In the genomic region with DNA sequence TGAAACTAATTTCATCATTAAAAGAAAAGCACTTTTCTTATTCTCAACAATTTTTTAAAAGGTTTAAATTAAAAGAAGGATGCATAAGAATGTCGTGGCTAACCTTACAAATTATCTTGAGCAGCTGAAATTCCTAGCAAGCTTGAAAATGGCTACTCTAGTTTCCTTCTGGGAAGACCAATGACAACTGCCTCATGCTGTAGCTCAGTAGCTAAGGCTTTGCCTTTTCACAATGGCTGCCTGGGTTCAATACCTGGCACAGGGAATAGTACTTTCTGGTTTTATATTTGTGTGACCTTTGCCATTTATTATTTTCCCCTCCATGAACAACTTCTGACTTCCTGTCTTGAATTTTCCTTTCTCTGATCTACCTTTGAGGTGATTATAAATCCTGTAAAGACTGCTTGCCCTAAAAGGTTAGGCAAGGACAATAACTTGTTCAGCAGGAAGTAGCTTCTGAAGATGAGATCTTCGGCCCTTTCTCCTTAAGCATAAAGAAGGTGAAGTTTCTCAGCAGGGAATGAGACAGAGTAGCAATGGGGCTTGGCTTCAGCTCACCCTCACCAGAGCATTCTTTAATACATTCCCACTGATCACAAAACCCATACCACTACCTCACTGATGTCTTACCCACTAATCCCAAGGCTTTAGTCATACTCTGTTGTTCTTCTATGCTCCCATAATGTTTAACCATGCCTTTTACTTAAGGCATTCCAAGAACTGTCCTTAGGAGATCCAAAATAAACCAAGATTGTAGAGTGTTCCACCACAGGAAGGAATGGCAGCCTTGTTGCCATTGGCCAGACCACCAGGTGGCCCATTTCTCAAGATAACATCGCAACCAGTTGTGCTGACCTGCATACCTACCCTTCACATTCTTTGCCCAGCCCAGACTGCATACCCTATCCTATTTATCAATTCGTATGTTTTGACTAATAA, we compare ENCODE assay signal across 25 cellular contexts.
DNase-seq lines count a peak whose midpoint lies in the region; ATAC-seq, FAIRE-seq and TF ChIP-seq lines count a peak whose summit lies in the region.
"Had no signal": no experiment of that assay in that cellular context is flagged by ENCODE, and none has a peak within 500 bp of the region (broad histone marks: within the 10 kb centered on the region; RNA-seq: fewer than 3 reads in every experiment).

No MANE protein-coding gene starts in this region.

- no peaks in the 10 kb centered on the region for H3K27me3 Mint-ChIP-seq in MCF 10A (ENCODE audit: insufficient read depth, unreplicated experiment)
- no peaks in the 10 kb centered on the region for H3K27me3 Mint-ChIP-seq in natural killer cell treated with Interleukin-12 subunit alpha and Interleukin-12 subunit beta and Interleukin-15 and Interleukin-18, amount 100 ng/mL, for 72 hours
- H3K27me3 Mint-ChIP-seq: stimulated activated naive CD8-positive, alpha-beta T cell treated with anti-CD3 and anti-CD28 coated beads, Interleukin-15, amount 100 ng/mL, for 72 hours had no signal

- no peak overlapping the region for H3K9ac ChIP-seq in H1 (replicated peaks in 1 of 4; ENCODE audit: extremely low read depth in 1 of 4, low read depth in 3 of 4, low read length in 3 of 4)
- H3K9ac ChIP-seq: SK-N-SH had no signal

- no peak overlapping the region for H4K8ac ChIP-seq in H1 (ENCODE audit: extremely low read depth, insufficient read depth, low read length)

- no peak overlapping the region for H3K4me3 ChIP-seq in breast epithelium
- no peak overlapping the region for H3K4me3 ChIP-seq in H1 (ENCODE audit: extremely low read depth in 1 of 4, insufficient read depth in 2 of 4, low read depth in 3 of 4, low read length in 4 of 4)
- no peak overlapping the region for H3K4me3 ChIP-seq in mucosa of descending colon
- H3K4me3 ChIP-seq in MG63: no peak overlapping the region
- H3K4me3 ChIP-seq: left ventricle myocardium inferior, upper lobe of left lung had no signal

- TF ChIP-seq RAD21 in H1 (IDR thresholded peaks at IDR 0.05 in 1 of 2, conservative IDR thresholded peaks at IDR 0.05 in 1 of 2; ENCODE audit: low read depth in 2 of 2, low read length in 2 of 2): no peak

- no peak for DNase-seq in MCF 10A (ENCODE audit: unreplicated experiment)
- no peak for DNase-seq in breast epithelium (ENCODE audit: low spot score in 2 of 2)
- no peak for DNase-seq in H1 (ENCODE audit: low read depth in 1 of 2, low spot score in 2 of 2)
- DNase-seq in mucosa of descending colon: no peak
- no peak for DNase-seq in GOT3 (lab: John Stamatoyannopoulos, UW)
- DNase-seq in natural killer cell treated with Interleukin-12 subunit alpha and Interleukin-12 subunit beta and Interleukin-15 and Interleukin-18, amount 100 ng/mL, for 72 hours (ENCODE audit: low spot score): no peak
- no peak for DNase-seq in MG63
- DNase-seq in stimulated activated CD4-positive, alpha-beta T cell treated with anti-CD3 and anti-CD28 coated beads, Interleukin-4, amount 100 ng/mL, for 24 hours: no peak
- DNase-seq: activated CD8-positive, alpha-beta memory T cell treated with anti-CD3 and anti-CD28 coated beads for 24 hours; C1 segment of cervical spinal cord; GDM1; left ventricle myocardium inferior; NCI-H187 treated with DMSO at 0.1 percent for 48 hours; NCI-H345; SK-N-SH; stimulated activated CD4-positive, alpha-beta T cell treated with anti-CD3 and anti-CD28 coated beads, Interleukin-2, amount 100 ng/mL, for 24 hours; stimulated activated naive CD8-positive, alpha-beta T cell treated with anti-CD3 and anti-CD28 coated beads, Interleukin-15, amount 100 ng/mL, for 72 hours; T-helper 9 cell; upper lobe of left lung had no signal

- no peak overlapping the region for H3K18ac ChIP-seq in H1 (ENCODE audit: extremely low read depth, low read length)

- no peak overlapping the region for H2AK5ac ChIP-seq in H1 (ENCODE audit: low read depth, low read length)

- no peak overlapping the region for H3K4ac ChIP-seq in H1 (replicated peaks; ENCODE audit: insufficient read length, low read depth, low read length)

- TF ChIP-seq POLR2A in breast epithelium (IDR thresholded peaks at IDR 0.05) (no peak), H1 (IDR thresholded peaks at IDR 0.05; ENCODE audit: control extremely low read depth in 1 of 2, low read depth in 2 of 2, low read length in 2 of 2) (no peak)

- no peaks in the 10 kb centered on the region for H3K79me1 ChIP-seq in H1 (ENCODE audit: low read depth, low read length)

- no peak overlapping the region for H2BK120ac ChIP-seq in H1 (replicated peaks; ENCODE audit: low read depth, low read length)

- H3K36me3 ChIP-seq in breast epithelium (no peaks in the 10 kb centered on the region), H1 (ENCODE audit: control insufficient read depth in 2 of 4, insufficient read depth in 4 of 4, low read length in 3 of 4) (no peaks in the 10 kb centered on the region), mucosa of descending colon (ENCODE audit: low read depth) (no peaks in the 10 kb centered on the region), MG63 (no peaks in the 10 kb centered on the region)
- H3K36me3 ChIP-seq: left ventricle myocardium inferior, upper lobe of left lung had no signal

- no peaks in the 10 kb centered on the region; the same call in 1 of the 2 replicates for H3K23me2 ChIP-seq in H1 (ENCODE audit: low read depth, low read length)

- H4K91ac ChIP-seq in H1 (replicated peaks; ENCODE audit: insufficient read length, low read length): no peak overlapping the region

- no peaks in the 10 kb centered on the region for H3K27me3 ChIP-seq in breast epithelium
- no peaks in the 10 kb centered on the region for H3K27me3 ChIP-seq in H1 (replicated peaks in 1 of 4; ENCODE audit: control insufficient read depth in 3 of 4, extremely low read depth in 1 of 4, insufficient read depth in 3 of 4, low read length in 3 of 4)
- H3K27me3 ChIP-seq in MG63: no peaks in the 10 kb centered on the region
- H3K27me3 ChIP-seq: upper lobe of left lung had no signal

- peaks cover 39% of the 10 kb centered on the region for H3K4me1 Mint-ChIP-seq in MCF 10A (ENCODE audit: insufficient read depth, unreplicated experiment)
- no peaks in the 10 kb centered on the region for H3K4me1 Mint-ChIP-seq in natural killer cell treated with Interleukin-12 subunit alpha and Interleukin-12 subunit beta and Interleukin-15 and Interleukin-18, amount 100 ng/mL, for 72 hours (ENCODE audit: low read depth in 2 of 2)
- H3K4me1 Mint-ChIP-seq: stimulated activated naive CD8-positive, alpha-beta T cell treated with anti-CD3 and anti-CD28 coated beads, Interleukin-15, amount 100 ng/mL, for 72 hours had no signal

- FAIRE-seq in H1 (lab: Jason Lieb, UNC): no peak
- FAIRE-seq: bronchial epithelial cell had no signal

- BruUV-seq in MCF 10A (replicated peaks; lab: Mats Ljungman, UMichigan): no TSS peak

- H3K79me2 ChIP-seq in H1 (ENCODE audit: control insufficient read depth in 1 of 2, insufficient read depth in 2 of 2, low read length in 2 of 2): no peaks in the 10 kb centered on the region

- H3K36me3 Mint-ChIP-seq in MCF 10A (ENCODE audit: insufficient read depth, unreplicated experiment): no peaks in the 10 kb centered on the region
- H3K36me3 Mint-ChIP-seq in natural killer cell treated with Interleukin-12 subunit alpha and Interleukin-12 subunit beta and Interleukin-15 and Interleukin-18, amount 100 ng/mL, for 72 hours: peaks cover 6% of the 10 kb centered on the region
- H3K36me3 Mint-ChIP-seq: activated naive CD4-positive, alpha-beta T cell treated with anti-CD3 and anti-CD28 coated beads, Interleukin-2, amount 50 U/mL, for 72 hours had no signal

- peak; percentile 49 for ATAC-seq in mucosa of descending colon
- ATAC-seq in natural killer cell treated with Interleukin-12 subunit alpha and Interleukin-12 subunit beta and Interleukin-15 and Interleukin-18, amount 100 ng/mL, for 72 hours: no peak
- ATAC-seq: activated CD4-positive, CD25-positive, alpha-beta regulatory T cell treated with anti-CD3 and anti-CD28 coated beads, Interleukin-2, amount 50 U/mL, for 24 hours; activated naive CD4-positive, alpha-beta T cell treated with anti-CD3 and anti-CD28 coated beads, Interleukin-2, amount 50 U/mL, for 72 hours; Panc1; sciatic nerve; stimulated activated naive CD8-positive, alpha-beta T cell treated with anti-CD3 and anti-CD28 coated beads, Interleukin-15, amount 100 ng/mL, for 72 hours had no signal

- H2BK5ac ChIP-seq in H1 (ENCODE audit: low read depth, low read length): no peak overlapping the region

- no peaks in the 10 kb centered on the region for H3K9me3 ChIP-seq in breast epithelium
- no peaks in the 10 kb centered on the region for H3K9me3 ChIP-seq in H1 (ENCODE audit: insufficient read depth in 2 of 2, low read depth in 1 of 2, low read length in 1 of 2)
- no peaks in the 10 kb centered on the region for H3K9me3 ChIP-seq in mucosa of descending colon
- H3K9me3 ChIP-seq in MG63: no peaks in the 10 kb centered on the region
- H3K9me3 ChIP-seq: left ventricle myocardium inferior, SK-N-SH, upper lobe of left lung had no signal

- H4K20me1 ChIP-seq in H1 (replicated peaks in 1 of 2; ENCODE audit: control insufficient read depth in 1 of 2, insufficient read depth in 2 of 2, low read length in 2 of 2): no peaks in the 10 kb centered on the region

- H3K27ac Mint-ChIP-seq in MCF 10A (ENCODE audit: low read depth, unreplicated experiment): peak overlapping the region; percentile 65
- H3K27ac Mint-ChIP-seq in natural killer cell treated with Interleukin-12 subunit alpha and Interleukin-12 subunit beta and Interleukin-15 and Interleukin-18, amount 100 ng/mL, for 72 hours: no peak overlapping the region
- H3K27ac Mint-ChIP-seq: activated naive CD4-positive, alpha-beta T cell treated with anti-CD3 and anti-CD28 coated beads, Interleukin-2, amount 50 U/mL, for 72 hours had no signal

- no peak overlapping the region for H4K5ac ChIP-seq in H1 (ENCODE audit: insufficient read length, low read depth, low read length)

- H2AFZ ChIP-seq in H1 (ENCODE audit: low read length): no peak overlapping the region

- peaks cover 7% of the 10 kb centered on the region for H3K9me3 Mint-ChIP-seq in MCF 10A (ENCODE audit: unreplicated experiment)
- H3K9me3 Mint-ChIP-seq in natural killer cell treated with Interleukin-12 subunit alpha and Interleukin-12 subunit beta and Interleukin-15 and Interleukin-18, amount 100 ng/mL, for 72 hours: no peaks in the 10 kb centered on the region
- H3K9me3 Mint-ChIP-seq: activated naive CD4-positive, alpha-beta T cell treated with anti-CD3 and anti-CD28 coated beads, Interleukin-2, amount 50 U/mL, for 72 hours had no signal

- no peak overlapping the region for H2BK20ac ChIP-seq in H1 (ENCODE audit: low read length)

- intact Hi-C loops in MCF 10A (cut with micrococcal nuclease): no loop called here
- intact Hi-C loops in breast epithelium (cut with DNase I; ENCODE audit: low total_unique reads): no loop called here
- intact Hi-C loops in mucosa of descending colon (cut with DNase I, micrococcal nuclease): no loop called here

- no peak overlapping the region for H3K23ac ChIP-seq in H1 (ENCODE audit: insufficient read length)

- TF ChIP-seq EP300 in H1 (IDR thresholded peaks at IDR 0.05; ENCODE audit: borderline replicate concordance in 1 of 2, low read depth in 2 of 2, low read length in 2 of 2): no peak

- no peak overlapping the region for H2BK15ac ChIP-seq in H1 (ENCODE audit: low read length)

- TF ChIP-seq CTCF in MCF 10A (IDR thresholded peaks at IDR 0.05; ENCODE audit: unreplicated experiment) (no peak), breast epithelium (IDR thresholded peaks at IDR 0.05) (no peak), H1 (IDR thresholded peaks at IDR 0.05; ENCODE audit: control extremely low read depth in 1 of 3, insufficient read depth in 1 of 3, low read depth in 1 of 3, low read length in 3 of 3) (no peak), mucosa of descending colon (IDR thresholded peaks at IDR 0.05) (no peak)

- H3K56ac ChIP-seq in H1 (replicated peaks; ENCODE audit: insufficient read length, low read depth, low read length): no peak overlapping the region

- no peak overlapping the region for H3K4me3 Mint-ChIP-seq in MCF 10A (ENCODE audit: unreplicated experiment)
- no peak overlapping the region for H3K4me3 Mint-ChIP-seq in natural killer cell treated with Interleukin-12 subunit alpha and Interleukin-12 subunit beta and Interleukin-15 and Interleukin-18, amount 100 ng/mL, for 72 hours
- H3K4me3 Mint-ChIP-seq: stimulated activated naive CD8-positive, alpha-beta T cell treated with anti-CD3 and anti-CD28 coated beads, Interleukin-15, amount 100 ng/mL, for 72 hours had no signal

- POLR2A ChIA-PET in MCF 10A (lab: Yijun Ruan, JAX): interaction anchor here (0.6 kb wide), 1 partner anchor 16 kb away, joined by 3 read pairs; no protein-coding TSS in a partner anchor
- POLR2A ChIA-PET in H1 (lab: Charles Lee; ENCODE audit: partially characterized antibody): no interaction called here

- CTCF ChIA-PET in MCF 10A (lab: Yijun Ruan, JAX): interaction anchor here (0.5 kb wide), 1 partner anchor 96 kb away, joined by 3 read pairs; no protein-coding TSS in a partner anchor
- CTCF ChIA-PET in H1 (lab: Charles Lee; ENCODE audit: partially characterized antibody): interaction anchor here (0.8 to 1.8 kb wide), 3 partner anchors 10 to 110 kb away, joined by 3 to 6 read pairs (median 4); no protein-coding TSS in a partner anchor

- H3K14ac ChIP-seq in H1 (ENCODE audit: insufficient read length): no peak overlapping the region

- WGBS in H1 (ENCODE audit: extremely low coverage in 1 of 2, insufficient coverage in 1 of 2, insufficient read length in 1 of 2, insufficient replicate concordance in 2 of 2, low coverage in 1 of 2, low lambda C conversion rate in 2 of 2, missing lambda C conversion rate in 1 of 2), 2 experiments: 88% methylated on average over 4 of the region's 4 CpGs; no CpG with 5 or more reads in 1 of the 2 experiments

- H3K4me1 ChIP-seq in breast epithelium (no peaks in the 10 kb centered on the region), H1 (replicated peaks in 1 of 4; ENCODE audit: control insufficient read depth in 3 of 4, insufficient read depth in 4 of 4, low read length in 3 of 4) (peaks cover 0 to 4% (median 2%) of the 10 kb centered on the region in 4 experiments; a peak in 3 of 7 replicates), mucosa of descending colon (ENCODE audit: low read depth) (peaks cover 7% of the 10 kb centered on the region)

- H3K4me2 ChIP-seq in H1 (ENCODE audit: insufficient read depth in 1 of 2, low read depth in 2 of 2, low read length in 2 of 2): no peak overlapping the region
- H3K4me2 ChIP-seq: SK-N-SH had no signal

- H3K27ac ChIP-seq in breast epithelium (no peak overlapping the region), H1 (ENCODE audit: low read depth, low read length) (no peak overlapping the region)
- H3K27ac ChIP-seq: 22Rv1, left ventricle myocardium inferior, upper lobe of left lung had no signal

- no peak overlapping the region for H2BK12ac ChIP-seq in H1 (ENCODE audit: low read depth, low read length)
